ENCODE assay signal across 8 cellular contexts in the genomic region with DNA sequence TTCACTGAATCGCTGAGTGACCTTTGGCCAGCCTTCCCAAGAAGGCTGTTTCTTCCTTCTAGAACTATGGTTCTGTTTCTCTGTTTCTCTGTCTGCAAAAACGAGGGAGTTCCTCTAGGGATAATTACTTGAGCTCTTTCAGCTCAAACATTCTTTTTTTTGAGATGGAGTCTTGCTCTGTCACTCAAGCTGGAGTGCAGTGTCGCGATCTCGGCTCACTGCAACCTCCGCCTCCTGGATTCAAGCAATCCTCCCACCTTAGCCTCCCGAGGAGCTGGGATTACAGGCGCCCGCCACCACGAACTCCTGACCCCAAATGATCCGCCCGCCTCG. TPM values are rescaled to one million over a fixed set of nuclear protein-coding genes. Genes with fewer than 3 reads are reported as not detected.
DNase-seq lines count a peak whose midpoint lies in the region; ATAC-seq and TF ChIP-seq lines count a peak whose summit lies in the region.

No MANE protein-coding gene starts in this region.

- no peaks in the 10 kb centered on the region for H3K9me3 Mint-ChIP-seq in natural killer cell

- peaks cover 23 to 46% (median 37%) of the 10 kb centered on the region in 11 experiments for H3K36me3 ChIP-seq in BLaER1 treated with 17β-estradiol and CSF1 and Interleukin-3, amounts not matched to agents 10 nM and 100 nM

- peaks cover 11 to 55% (median 48%) of the 10 kb centered on the region in 11 experiments; a peak in 21 of 22 replicates for H4K20me1 ChIP-seq in BLaER1 treated with 17β-estradiol and CSF1 and Interleukin-3, amounts not matched to agents 10 nM and 100 nM

- TF ChIP-seq CTCF in cardiac fibroblast (IDR thresholded peaks at IDR 0.05; ENCODE audit: low read depth, low read length) (no peak), natural killer cell (IDR thresholded peaks at IDR 0.05) (no peak)

- H3K4me3 Mint-ChIP-seq in natural killer cell: peak overlapping the region; percentile 99

- H3K4me1 ChIP-seq in BLaER1 treated with 17β-estradiol and CSF1 and Interleukin-3, amounts not matched to agents 10 nM and 100 nM: peaks cover 36 to 46% (median 43%) of the 10 kb centered on the region in 10 experiments

- H3K4me2 ChIP-seq in BLaER1 treated with 17β-estradiol and CSF1 and Interleukin-3, amounts not matched to agents 10 nM and 100 nM: peak overlapping the region; percentile 84 to 95 (median 89)

- peak overlapping the region; percentile 78 to 95 (median 90) for H3K4me3 ChIP-seq in BLaER1 treated with 17β-estradiol and CSF1 and Interleukin-3, amounts not matched to agents 10 nM and 100 nM
- H3K4me3 ChIP-seq in Jurkat, Clone E6-1 (ENCODE audit: low read length): peak overlapping the region; percentile 99
- H3K4me3 ChIP-seq in cardiac fibroblast (replicated peaks in 1 of 2; ENCODE audit: low read depth in 2 of 2, low read length in 2 of 2): peak overlapping the region; percentile 99 to 100

- H3K36me3 Mint-ChIP-seq in natural killer cell: no peaks in the 10 kb centered on the region

- H3K27me3 Mint-ChIP-seq in natural killer cell (ENCODE audit: low read depth in 2 of 2): peaks cover 6 to 11% of the 10 kb centered on the region in 2 donors

- no peaks in the 10 kb centered on the region for H3K27me3 ChIP-seq in BLaER1 treated with 17β-estradiol and CSF1 and Interleukin-3, amounts not matched to agents 10 nM and 100 nM

- H3K27ac Mint-ChIP-seq in natural killer cell: peak overlapping the region; percentile 93 to 94

- peak overlapping the region; percentile 79 to 98 (median 96) for H3K27ac ChIP-seq in BLaER1 treated with 17β-estradiol and CSF1 and Interleukin-3, amounts not matched to agents 10 nM and 100 nM

- ATAC-seq in natural killer cell: no peak
- ATAC-seq in HG03095 (IDR thresholded peaks at IDR 0.05; ENCODE audit: unreplicated experiment): no peak

- intact Hi-C loops in natural killer cell (cut with micrococcal nuclease): loop anchor here (2.0 to 5.0 kb wide), 2 partner anchors 89 to 107 kb away; partner anchors contain the start of gene POLR1E

- H3K4me1 Mint-ChIP-seq in natural killer cell: peaks cover 26 to 32% of the 10 kb centered on the region in 2 donors

- peak overlapping the region; percentile 86 to 99 (median 96) for H3K9ac ChIP-seq in BLaER1 treated with 17β-estradiol and CSF1 and Interleukin-3, amounts not matched to agents 10 nM and 100 nM

- H3K9me3 ChIP-seq in BLaER1 treated with 17β-estradiol and CSF1 and Interleukin-3, amounts not matched to agents 10 nM and 100 nM (replicated peaks in 1 of 11): no peaks in the 10 kb centered on the region

- no peak for DNase-seq in Jurkat, Clone E6-1 (ENCODE audit: low read depth, low spot score)
- DNase-seq in cardiac fibroblast (ENCODE audit: low read depth in 2 of 2) (no peak), natural killer cell (no peak), NCI-H510A (lab: John Stamatoyannopoulos, UW) (no peak), NCI-H1694 treated with DMSO at 0.1 percent for 48 hours (lab: John Stamatoyannopoulos, UW) (no peak), mesenteric fat pad (ENCODE audit: low spot score) (no peak)

RNA-seq across cellular contexts. Expression of gene TOMM5, which starts 0.7 kb away (rescaled TPM):
- polyA plus RNA-seq in Jurkat, Clone E6-1 (2012; ENCODE audit: insufficient read depth, insufficient read length): 266 TPM
- total RNA-seq in natural killer cell (10 to 100 TPM; 29.3 to 38.9 (median 36.7) TPM), mesenteric fat pad (82.7 TPM)

RNA-seq across cellular contexts. Expression of gene FBXO10, which starts 15.6 kb away (rescaled TPM):
- 1.7 TPM for polyA plus RNA-seq in Jurkat, Clone E6-1 (2012; ENCODE audit: insufficient read depth, insufficient read length)
- total RNA-seq in natural killer cell (1 to 10 TPM; 1.7 to 2.2 (median 2.1) TPM), mesenteric fat pad (10.6 TPM)

RNA-seq across cellular contexts. Expression of gene FRMPD1, which starts 59.0 kb away (rescaled TPM):
- polyA plus RNA-seq in Jurkat, Clone E6-1 (2012; ENCODE audit: insufficient read depth, insufficient read length): 1.2 TPM
- total RNA-seq in natural killer cell (not detected), mesenteric fat pad (0.19 TPM)
